Comparison of ENCODE assay signal across 8 cellular contexts in genomic region chr16:57479422-57480126, GRCh38. TPM values are rescaled to one million over a fixed set of nuclear protein-coding genes. Genes with fewer than 3 reads are reported as not detected.
DNase-seq lines count a peak whose midpoint lies in the region; ATAC-seq and TF ChIP-seq lines count a peak whose summit lies in the region.

No MANE protein-coding gene starts in this region.

- TF ChIP-seq CTCF in cardiac fibroblast (IDR thresholded peaks at IDR 0.05; ENCODE audit: low read depth, low read length): no peak

- H3K27ac ChIP-seq in temporal lobe (ENCODE audit: low read depth, low read length): peak overlapping the region; percentile 56

- peak; percentile 75 for DNase-seq in 8988T
- DNase-seq in HK-2 (ENCODE audit: unreplicated experiment): peak; percentile 83
- DNase-seq in cardiac fibroblast (ENCODE audit: low read depth in 2 of 2): peak; percentile 65 to 81
- peak; percentile 71 for DNase-seq in kidney tubule cell (ENCODE audit: low spot score)

- ATAC-seq in HG02870 (IDR thresholded peaks at IDR 0.05; ENCODE audit: unreplicated experiment) (no peak), HG03097 (IDR thresholded peaks at IDR 0.05; ENCODE audit: low FRiP score, unreplicated experiment) (no peak), HG03175 (IDR thresholded peaks at IDR 0.05; ENCODE audit: unreplicated experiment) (no peak)

- peak overlapping the region; percentile 54 to 65 for H3K4me3 ChIP-seq in cardiac fibroblast (replicated peaks in 1 of 2; ENCODE audit: low read depth in 2 of 2, low read length in 2 of 2)

RNA-seq across cellular contexts. Expression of gene DOK4, which starts 6.7 kb away (rescaled TPM):
- 62.4 TPM for total RNA-seq in temporal lobe

RNA-seq across cellular contexts. Expression of gene POLR2C, which starts 17.1 kb away (rescaled TPM):
- total RNA-seq in temporal lobe: 49.9 TPM

RNA-seq across cellular contexts. Expression of gene COQ9, which starts 32.3 kb away (rescaled TPM):
- total RNA-seq in temporal lobe: 16.7 TPM

RNA-seq across cellular contexts. Expression of gene CIAPIN1, which starts 32.4 kb away (rescaled TPM):
- 56.5 TPM for total RNA-seq in temporal lobe

RNA-seq across cellular contexts. Expression of gene CCDC102A, which starts 56.8 kb away (rescaled TPM):
- 1.5 TPM for total RNA-seq in temporal lobe
